Comparison of ENCODE assay signal across 8 cellular contexts in genomic region chr3:20056727-20057611, GRCh38. TPM values are rescaled to one million over a fixed set of nuclear protein-coding genes. Genes with fewer than 3 reads are reported as not detected.
DNase-seq lines count a peak whose midpoint lies in the region; ATAC-seq and TF ChIP-seq lines count a peak whose summit lies in the region.

No MANE protein-coding gene starts in this region.

- H3K27ac ChIP-seq in dorsolateral prefrontal cortex: peak overlapping the region in 58 of 59 donors; percentile 1 to 90 (median 72)

- H3K27me3 Mint-ChIP-seq in activated naive CD4-positive, alpha-beta T cell treated with anti-CD3 and anti-CD28 coated beads, Interleukin-2, amount 10 ng/mL, durations not matched to agents 7 days and 5 days: no peaks in the 10 kb centered on the region

- CTCF ChIA-PET in activated naive CD4-positive, alpha-beta T cell treated with anti-CD3 and anti-CD28 coated beads, Interleukin-2, amount 10 ng/mL, durations not matched to agents 7 days and 5 days (lab: Charles Lee): interaction anchor here (0.7 to 1.1 kb wide), 3 partner anchors 12 to 72 kb away, joined by 3 read pairs; no protein-coding TSS in a partner anchor

- no peak overlapping the region for H3K4me3 ChIP-seq in dorsolateral prefrontal cortex

- H3K4me1 Mint-ChIP-seq in activated naive CD4-positive, alpha-beta T cell treated with anti-CD3 and anti-CD28 coated beads, Interleukin-2, amount 10 ng/mL, durations not matched to agents 7 days and 5 days: peaks cover 38% of the 10 kb centered on the region

- intact Hi-C loops in dorsolateral prefrontal cortex (cut with DNase I): no loop called here

- no peaks in the 10 kb centered on the region for H3K27me3 ChIP-seq in dorsolateral prefrontal cortex

- H3K4me3 Mint-ChIP-seq in activated naive CD4-positive, alpha-beta T cell treated with anti-CD3 and anti-CD28 coated beads, Interleukin-2, amount 10 ng/mL, durations not matched to agents 7 days and 5 days: no peak overlapping the region

- H3K27ac Mint-ChIP-seq in activated naive CD4-positive, alpha-beta T cell treated with anti-CD3 and anti-CD28 coated beads, Interleukin-2, amount 10 ng/mL, durations not matched to agents 7 days and 5 days: no peak overlapping the region

- peaks cover 4% of the 10 kb centered on the region for H3K9me3 Mint-ChIP-seq in activated naive CD4-positive, alpha-beta T cell treated with anti-CD3 and anti-CD28 coated beads, Interleukin-2, amount 10 ng/mL, durations not matched to agents 7 days and 5 days

- TF ChIP-seq CTCF in dorsolateral prefrontal cortex (IDR thresholded peaks at IDR 0.05 in 54 of 56, conservative IDR thresholded peaks at IDR 0.05 in 2 of 56; ENCODE audit: low read depth in 1 of 56, partially characterized antibody in 56 of 56) (no peak), omental fat pad (IDR thresholded peaks at IDR 0.05) (no peak)

- ATAC-seq in omental fat pad (ENCODE audit: low FRiP score) (peak; percentile 85), HG03457 (IDR thresholded peaks at IDR 0.05; ENCODE audit: unreplicated experiment) (no peak)

- peaks cover 15% of the 10 kb centered on the region for H3K36me3 Mint-ChIP-seq in activated naive CD4-positive, alpha-beta T cell treated with anti-CD3 and anti-CD28 coated beads, Interleukin-2, amount 10 ng/mL, durations not matched to agents 7 days and 5 days

- DNase-seq in activated naive CD4-positive, alpha-beta T cell treated with Interleukin-2 at 50 U/mL for 16 hours: peak; percentile 46
- DNase-seq in activated naive CD4-positive, alpha-beta T cell treated with anti-CD3 and anti-CD28 coated beads, Interleukin-2, amount 10 ng/mL, durations not matched to agents 7 days and 5 days: no peak
- DNase-seq in HPDE6-E6E7 (ENCODE audit: extremely low spot score) (peak; percentile 49), dorsolateral prefrontal cortex (no peak), omental fat pad (ENCODE audit: low spot score) (no peak), NCI-H1436 (lab: John Stamatoyannopoulos, UW) (no peak), NCI-H774 (lab: John Stamatoyannopoulos, UW) (no peak)

RNA-seq across cellular contexts. Expression of gene KAT2B, which starts 16.7 kb away (rescaled TPM):
- total RNA-seq in dorsolateral prefrontal cortex (100 to 1,000 TPM in 47 of 120 experiments, 10 to 100 TPM in 73; 45.8 to 193 (median 92.8) TPM), omental fat pad (10 to 100 TPM; 21.3 to 47.0 (median 33.3) TPM)

RNA-seq across cellular contexts. Expression of gene PP2D1, which starts 44.9 kb away (rescaled TPM):
- total RNA-seq in dorsolateral prefrontal cortex (under 1 TPM in 1 of 120 experiments, not detected in 119; 0.31 TPM), omental fat pad (not detected)

Comparison
In these comparisons a context has a peak if more than half of its experiments do, and no peak if none do; other contexts are left out.
1. DNase-seq: peak in activated naive CD4-positive, alpha-beta T cell treated with Interleukin-2 at 50 U/mL for 16 hours (single experiment) and HPDE6-E6E7 (single experiment); none in activated naive CD4-positive, alpha-beta T cell treated with anti-CD3 and anti-CD28 coated beads, Interleukin-2, amount 10 ng/mL, durations not matched to agents 7 days and 5 days (single experiment), dorsolateral prefrontal cortex (0 of 10), omental fat pad (single experiment), NCI-H1436 (single experiment) and NCI-H774 (single experiment).